In genomic region chr5:168740821-168741213, GRCh38 we compare ENCODE assay signal across 17 cellular contexts.
DNase-seq lines count a peak whose midpoint lies in the region; ATAC-seq and TF ChIP-seq lines count a peak whose summit lies in the region.
"Had no signal": no experiment of that assay in that cellular context is flagged by ENCODE, and none has a peak within 500 bp of the region (broad histone marks: within the 10 kb centered on the region; RNA-seq: fewer than 3 reads in every experiment).

No MANE protein-coding gene starts in this region.

- intact Hi-C loops in left ventricle myocardium inferior (cut with micrococcal nuclease): no loop called here

- no peak for TF ChIP-seq EP300 in upper lobe of left lung (IDR thresholded peaks at IDR 0.05)

- H3K4me1 Mint-ChIP-seq in chondrocyte (ENCODE audit: low read depth): no peaks in the 10 kb centered on the region
- H3K4me1 Mint-ChIP-seq: GM23338 had no signal

- H3K4me3 ChIP-seq in left ventricle myocardium inferior (peak overlapping the region; percentile 11), osteoblast (ENCODE audit: insufficient read depth, low read length) (peak overlapping the region; percentile 53), upper lobe of left lung (no peak overlapping the region), hepatocyte (no peak overlapping the region)
- H3K4me3 ChIP-seq: GM23338 had no signal

- H3K9me3 Mint-ChIP-seq in chondrocyte (ENCODE audit: low read depth): peaks cover 11% of the 10 kb centered on the region
- H3K9me3 Mint-ChIP-seq: GM23338 had no signal

- H3K4me3 Mint-ChIP-seq in chondrocyte (ENCODE audit: unreplicated experiment): no peak overlapping the region
- H3K4me3 Mint-ChIP-seq: activated naive CD8-positive, alpha-beta T cell treated with anti-CD3 and anti-CD28 coated beads, Interleukin-2, amount 10 ng/mL, durations not matched to agents 7 days and 5 days; CD4-positive, alpha-beta memory T cell; GM23338 had no signal

- WGBS in upper lobe of left lung, 2 donors: 61 to 75% methylated on average over 7 to 8 of the region's 8 CpGs
- WGBS in hepatocyte (ENCODE audit: low lambda C conversion rate, missing lambda C conversion rate): 87% methylated on average over 8 of the region's 8 CpGs

- no peak overlapping the region for H3K27ac Mint-ChIP-seq in chondrocyte (ENCODE audit: unreplicated experiment)
- H3K27ac Mint-ChIP-seq: activated naive CD8-positive, alpha-beta T cell treated with anti-CD3 and anti-CD28 coated beads, Interleukin-2, amount 10 ng/mL, durations not matched to agents 7 days and 5 days; CD4-positive, alpha-beta memory T cell; GM23338 had no signal

- no peaks in the 10 kb centered on the region for H3K27me3 ChIP-seq in left ventricle myocardium inferior (ENCODE audit: low read depth)
- H3K27me3 ChIP-seq in osteoblast (ENCODE audit: insufficient read depth, low read length): no peaks in the 10 kb centered on the region
- no peaks in the 10 kb centered on the region for H3K27me3 ChIP-seq in upper lobe of left lung
- H3K27me3 ChIP-seq in hepatocyte: no peaks in the 10 kb centered on the region

- H4K20me1 ChIP-seq in osteoblast (ENCODE audit: insufficient read depth, low read length) (no peaks in the 10 kb centered on the region), hepatocyte (ENCODE audit: insufficient read depth, poor library complexity, severe bottlenecking) (no peaks in the 10 kb centered on the region)

- DNase-seq in caudate nucleus (lab: John Stamatoyannopoulos, UW): no peak
- DNase-seq in left ventricle myocardium inferior: no peak
- peak; percentile 48 for DNase-seq in osteoblast (ENCODE audit: insufficient read length, low spot score, missing footprints)
- DNase-seq in upper lobe of left lung: peak in 1 of 2 donors; percentile 14
- no peak for DNase-seq in chondrocyte (ENCODE audit: low spot score)
- no peak for DNase-seq in hepatocyte (ENCODE audit: low spot score)
- DNase-seq: activated naive CD8-positive, alpha-beta T cell treated with anti-CD3 and anti-CD28 coated beads, Interleukin-2, amount 10 ng/mL, durations not matched to agents 7 days and 5 days; CD4-positive, alpha-beta memory T cell; DMS53; dorsolateral prefrontal cortex; GF-D8; IMR-90; NCI-H526 treated with DMSO at 0.1 percent for 48 hours; SHP77; stimulated activated CD4-positive, alpha-beta T cell treated with anti-CD3 and anti-CD28 coated beads, Interleukin-15, amount 100 ng/mL, for 24 hours had no signal

- H3K4me2 ChIP-seq in osteoblast (ENCODE audit: insufficient read depth, low read length) (peak overlapping the region; percentile 71), hepatocyte (no peak overlapping the region)
- H3K4me2 ChIP-seq: GM23338 had no signal

- H3K9me3 ChIP-seq in left ventricle myocardium inferior (replicated peaks) (peaks cover 12% of the 10 kb centered on the region), osteoblast (ENCODE audit: low read depth, low read length) (no peaks in the 10 kb centered on the region), upper lobe of left lung (no peaks in the 10 kb centered on the region), hepatocyte (ENCODE audit: low read depth) (no peaks in the 10 kb centered on the region)

- ATAC-seq in upper lobe of left lung (ENCODE audit: low FRiP score in 2 of 2): peak; percentile 24 to 52
- ATAC-seq in HG03439 (IDR thresholded peaks at IDR 0.05; ENCODE audit: unreplicated experiment): no peak
- ATAC-seq: GM23338 had no signal

- H3K27me3 Mint-ChIP-seq in chondrocyte (ENCODE audit: low read depth): no peaks in the 10 kb centered on the region

- peak overlapping the region; percentile 2 for H3K27ac ChIP-seq in caudate nucleus (ENCODE audit: low read depth, low read length)
- peak overlapping the region; percentile 36 for H3K27ac ChIP-seq in left ventricle myocardium inferior (replicated peaks)
- H3K27ac ChIP-seq in osteoblast (ENCODE audit: low read depth, low read length): peak overlapping the region; percentile 5
- H3K27ac ChIP-seq in upper lobe of left lung: peak overlapping the region in 1 of 4 donors; percentile 11
- H3K27ac ChIP-seq in hepatocyte: no peak overlapping the region

- no peaks in the 10 kb centered on the region for H3K9me2 ChIP-seq in hepatocyte (replicated peaks; ENCODE audit: insufficient read depth)

- H3K36me3 Mint-ChIP-seq in chondrocyte (ENCODE audit: low read depth): peaks cover 21% of the 10 kb centered on the region
- H3K36me3 Mint-ChIP-seq: activated naive CD8-positive, alpha-beta T cell treated with anti-CD3 and anti-CD28 coated beads, Interleukin-2, amount 10 ng/mL, durations not matched to agents 7 days and 5 days; CD4-positive, alpha-beta memory T cell had no signal

- H3K79me2 ChIP-seq in osteoblast (ENCODE audit: insufficient read depth, low read length): no peaks in the 10 kb centered on the region
- H3K79me2 ChIP-seq in hepatocyte: no peaks in the 10 kb centered on the region

- H2AFZ ChIP-seq in osteoblast (ENCODE audit: low read length) (peak overlapping the region; percentile 52), hepatocyte (no peak overlapping the region)
- H2AFZ ChIP-seq: GM23338 had no signal

- no peak for TF ChIP-seq POLR2A in upper lobe of left lung (IDR thresholded peaks at IDR 0.05)

- TF ChIP-seq CTCF in left ventricle myocardium inferior (IDR thresholded peaks at IDR 0.05; ENCODE audit: borderline replicate concordance): no peak
- TF ChIP-seq CTCF in osteoblast (IDR thresholded peaks at IDR 0.05; ENCODE audit: extremely low read depth, low read depth, low read length): no peak
- TF ChIP-seq CTCF in upper lobe of left lung (IDR thresholded peaks at IDR 0.05): no peak
- no peak for TF ChIP-seq CTCF in chondrocyte (IDR thresholded peaks at IDR 0.05)
- TF ChIP-seq CTCF in hepatocyte (IDR thresholded peaks at IDR 0.05; ENCODE audit: poor library complexity): no peak

- peaks cover 21% of the 10 kb centered on the region for H3K4me1 ChIP-seq in left ventricle myocardium inferior
- peaks cover 3% of the 10 kb centered on the region for H3K4me1 ChIP-seq in osteoblast (ENCODE audit: insufficient read depth, low read length)
- peaks cover 0 to 4% (median 0%) of the 10 kb centered on the region in 4 donors for H3K4me1 ChIP-seq in upper lobe of left lung
- H3K4me1 ChIP-seq in hepatocyte (ENCODE audit: insufficient read depth): no peaks in the 10 kb centered on the region

- no peaks in the 10 kb centered on the region for H3K36me3 ChIP-seq in left ventricle myocardium inferior
- H3K36me3 ChIP-seq in osteoblast (ENCODE audit: insufficient read depth, low read length): no peaks in the 10 kb centered on the region
- H3K36me3 ChIP-seq in upper lobe of left lung: no peaks in the 10 kb centered on the region
- H3K36me3 ChIP-seq in hepatocyte (replicated peaks; ENCODE audit: insufficient read depth, low read depth): no peaks in the 10 kb centered on the region

Comparison
In these comparisons a context has a peak if more than half of its experiments do, and no peak if none do; other contexts are left out.
1. H3K4me3 ChIP-seq: peak in left ventricle myocardium inferior (single experiment) and osteoblast (single experiment); none in upper lobe of left lung (0 of 4) and hepatocyte (single experiment).